Comparison of ENCODE assay signal across 4 cellular contexts in the genomic region with DNA sequence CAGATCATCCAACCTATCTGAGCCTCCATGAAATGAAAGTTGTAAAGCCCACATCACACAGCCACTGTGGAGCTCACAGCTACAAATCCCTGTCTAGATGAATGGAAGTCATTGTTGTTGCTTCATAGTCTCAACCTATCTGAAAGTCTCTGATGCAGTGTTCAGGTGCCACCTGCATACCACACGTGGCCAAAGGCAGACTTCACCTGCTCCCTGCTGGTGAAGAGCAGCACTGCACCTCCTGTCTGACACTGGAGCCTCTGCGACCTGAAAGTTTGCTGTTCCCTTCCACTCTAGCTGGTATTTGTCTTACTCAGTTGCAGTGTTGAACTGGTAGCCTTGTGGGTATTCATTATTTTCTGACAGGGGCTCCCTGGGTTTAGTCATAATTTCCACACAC.
TF ChIP-seq lines count a peak whose summit lies in the region.

No MANE protein-coding gene starts in this region.

TF ChIP-seq in GM12891, 5 proteins besides CTCF, POLR2A, EP300 and RAD21:
- TF ChIP-seq POU2F2 (IDR thresholded peaks at IDR 0.05; ENCODE audit: low read depth, low read length), result 0 out of 2 replicates have a peak, but pooled peaks have one; percentile 39
- TF ChIP-seq PAX5 (IDR thresholded peaks at IDR 0.05; ENCODE audit: insufficient read depth, low read length, severe bottlenecking), result no peak
- no peak for TF ChIP-seq SPI1 (IDR thresholded peaks at IDR 0.05; ENCODE audit: low read depth, low read length)
- TF ChIP-seq POLR2AphosphoS5 (IDR thresholded peaks at IDR 0.05; ENCODE audit: low read depth, low read length), result no peak

TF ChIP-seq in HEK293, 187 proteins besides CTCF, POLR2A, EP300 and RAD21:
- TF ChIP-seq, protein P1, sequence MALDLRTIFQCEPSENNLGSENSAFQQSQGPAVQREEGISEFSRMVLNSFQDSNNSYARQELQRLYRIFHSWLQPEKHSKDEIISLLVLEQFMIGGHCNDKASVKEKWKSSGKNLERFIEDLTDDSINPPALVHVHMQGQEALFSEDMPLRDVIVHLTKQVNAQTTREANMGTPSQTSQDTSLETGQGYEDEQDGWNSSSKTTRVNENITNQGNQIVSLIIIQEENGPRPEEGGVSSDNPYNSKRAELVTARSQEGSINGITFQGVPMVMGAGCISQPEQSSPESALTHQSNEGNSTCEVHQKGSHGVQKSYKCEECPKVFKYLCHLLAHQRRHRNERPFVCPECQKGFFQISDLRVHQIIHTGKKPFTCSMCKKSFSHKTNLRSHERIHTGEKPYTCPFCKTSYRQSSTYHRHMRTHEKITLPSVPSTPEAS (tag by site-specific recombination; IDR thresholded peaks at IDR 0.05), result no peak
- TF ChIP-seq ZNF654 (tag by site-specific recombination; IDR thresholded peaks at IDR 0.05; ENCODE audit: low read depth), result peak; percentile 28
- no peak for TF ChIP-seq GLI4 (tag by site-specific recombination; IDR thresholded peaks at IDR 0.05)
- no peak for TF ChIP-seq PRDM1 (tag by site-specific recombination; IDR thresholded peaks at IDR 0.05)
- TF ChIP-seq ZNF510 (tag by site-specific recombination; IDR thresholded peaks at IDR 0.05; ENCODE audit: insufficient replicate concordance), result no peak
- 0 out of 2 replicates have a peak, but pooled peaks have one; percentile 7 for TF ChIP-seq ZNF555 (tag by site-specific recombination; conservative IDR thresholded peaks at IDR 0.05)
- TF ChIP-seq, protein P2, sequence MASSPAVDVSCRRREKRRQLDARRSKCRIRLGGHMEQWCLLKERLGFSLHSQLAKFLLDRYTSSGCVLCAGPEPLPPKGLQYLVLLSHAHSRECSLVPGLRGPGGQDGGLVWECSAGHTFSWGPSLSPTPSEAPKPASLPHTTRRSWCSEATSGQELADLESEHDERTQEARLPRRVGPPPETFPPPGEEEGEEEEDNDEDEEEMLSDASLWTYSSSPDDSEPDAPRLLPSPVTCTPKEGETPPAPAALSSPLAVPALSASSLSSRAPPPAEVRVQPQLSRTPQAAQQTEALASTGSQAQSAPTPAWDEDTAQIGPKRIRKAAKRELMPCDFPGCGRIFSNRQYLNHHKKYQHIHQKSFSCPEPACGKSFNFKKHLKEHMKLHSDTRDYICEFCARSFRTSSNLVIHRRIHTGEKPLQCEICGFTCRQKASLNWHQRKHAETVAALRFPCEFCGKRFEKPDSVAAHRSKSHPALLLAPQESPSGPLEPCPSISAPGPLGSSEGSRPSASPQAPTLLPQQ (tag by site-specific recombination; IDR thresholded peaks at IDR 0.05), result no peak

TF ChIP-seq in K562, 482 proteins besides CTCF, POLR2A, EP300 and RAD21:
- TF ChIP-seq CBX3 (IDR thresholded peaks at IDR 0.05; ENCODE audit: borderline replicate concordance in 1 of 2, low read length in 2 of 2), result no peak
- no peak for TF ChIP-seq HEY1 (CRISPR knock-in tag; IDR thresholded peaks at IDR 0.05; ENCODE audit: borderline replicate concordance)
- TF ChIP-seq PPARD (CRISPR knock-in tag; IDR thresholded peaks at IDR 0.05), result no peak
- no peak for TF ChIP-seq GABPB2 (CRISPR knock-in tag; conservative IDR thresholded peaks at IDR 0.05)
- TF ChIP-seq ZNF324 (CRISPR knock-in tag; IDR thresholded peaks at IDR 0.05), result no peak
- TF ChIP-seq MYC (IDR thresholded peaks at IDR 0.05; ENCODE audit: low read depth, low read length), result 0 out of 2 replicates have a peak, but pooled peaks have one; percentile 23
- TF ChIP-seq MYC (CRISPR knock-in tag; IDR thresholded peaks at IDR 0.05; ENCODE audit: borderline replicate concordance, low read depth), result no peak
- TF ChIP-seq ZKSCAN8 (CRISPR knock-in tag; IDR thresholded peaks at IDR 0.05), result 0 out of 2 replicates have a peak, but pooled peaks have one; percentile 29
- TF ChIP-seq ZNF561 (CRISPR knock-in tag; conservative IDR thresholded peaks at IDR 0.05), result no peak
- no peak for TF ChIP-seq TCF7L2 (IDR thresholded peaks at IDR 0.05; ENCODE audit: low read depth, low read length)
- TF ChIP-seq, protein P3, sequence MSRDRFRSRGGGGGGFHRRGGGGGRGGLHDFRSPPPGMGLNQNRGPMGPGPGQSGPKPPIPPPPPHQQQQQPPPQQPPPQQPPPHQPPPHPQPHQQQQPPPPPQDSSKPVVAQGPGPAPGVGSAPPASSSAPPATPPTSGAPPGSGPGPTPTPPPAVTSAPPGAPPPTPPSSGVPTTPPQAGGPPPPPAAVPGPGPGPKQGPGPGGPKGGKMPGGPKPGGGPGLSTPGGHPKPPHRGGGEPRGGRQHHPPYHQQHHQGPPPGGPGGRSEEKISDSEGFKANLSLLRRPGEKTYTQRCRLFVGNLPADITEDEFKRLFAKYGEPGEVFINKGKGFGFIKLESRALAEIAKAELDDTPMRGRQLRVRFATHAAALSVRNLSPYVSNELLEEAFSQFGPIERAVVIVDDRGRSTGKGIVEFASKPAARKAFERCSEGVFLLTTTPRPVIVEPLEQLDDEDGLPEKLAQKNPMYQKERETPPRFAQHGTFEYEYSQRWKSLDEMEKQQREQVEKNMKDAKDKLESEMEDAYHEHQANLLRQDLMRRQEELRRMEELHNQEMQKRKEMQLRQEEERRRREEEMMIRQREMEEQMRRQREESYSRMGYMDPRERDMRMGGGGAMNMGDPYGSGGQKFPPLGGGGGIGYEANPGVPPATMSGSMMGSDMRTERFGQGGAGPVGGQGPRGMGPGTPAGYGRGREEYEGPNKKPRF (IDR thresholded peaks at IDR 0.05; ENCODE audit: low read depth, low read length), result no peak
- TF ChIP-seq ZNF24 (IDR thresholded peaks at IDR 0.05), result no peak
- no peak for TF ChIP-seq MAFK (IDR thresholded peaks at IDR 0.05; ENCODE audit: low read length)
- 0 out of 2 replicates have a peak, but pooled peaks have one; percentile 43 for TF ChIP-seq SMC3 (conservative IDR thresholded peaks at IDR 0.05; ENCODE audit: insufficient read depth, low read depth, low read length)
- TF ChIP-seq RFX5 (IDR thresholded peaks at IDR 0.05; ENCODE audit: low read depth, low read length), result no peak
- TF ChIP-seq, protein P4, sequence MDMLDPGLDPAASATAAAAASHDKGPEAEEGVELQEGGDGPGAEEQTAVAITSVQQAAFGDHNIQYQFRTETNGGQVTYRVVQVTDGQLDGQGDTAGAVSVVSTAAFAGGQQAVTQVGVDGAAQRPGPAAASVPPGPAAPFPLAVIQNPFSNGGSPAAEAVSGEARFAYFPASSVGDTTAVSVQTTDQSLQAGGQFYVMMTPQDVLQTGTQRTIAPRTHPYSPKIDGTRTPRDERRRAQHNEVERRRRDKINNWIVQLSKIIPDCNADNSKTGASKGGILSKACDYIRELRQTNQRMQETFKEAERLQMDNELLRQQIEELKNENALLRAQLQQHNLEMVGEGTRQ (CRISPR knock-in tag; IDR thresholded peaks at IDR 0.05), result 0 out of 2 replicates have a peak, but pooled peaks have one; percentile 23
- no peak for TF ChIP-seq EWSR1 (IDR thresholded peaks at IDR 0.05; ENCODE audit: borderline replicate concordance, low read depth, partially characterized antibody)
- TF ChIP-seq, protein P5, sequence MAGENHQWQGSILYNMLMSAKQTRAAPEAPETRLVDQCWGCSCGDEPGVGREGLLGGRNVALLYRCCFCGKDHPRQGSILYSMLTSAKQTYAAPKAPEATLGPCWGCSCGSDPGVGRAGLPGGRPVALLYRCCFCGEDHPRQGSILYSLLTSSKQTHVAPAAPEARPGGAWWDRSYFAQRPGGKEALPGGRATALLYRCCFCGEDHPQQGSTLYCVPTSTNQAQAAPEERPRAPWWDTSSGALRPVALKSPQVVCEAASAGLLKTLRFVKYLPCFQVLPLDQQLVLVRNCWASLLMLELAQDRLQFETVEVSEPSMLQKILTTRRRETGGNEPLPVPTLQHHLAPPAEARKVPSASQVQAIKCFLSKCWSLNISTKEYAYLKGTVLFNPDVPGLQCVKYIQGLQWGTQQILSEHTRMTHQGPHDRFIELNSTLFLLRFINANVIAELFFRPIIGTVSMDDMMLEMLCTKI (IDR thresholded peaks at IDR 0.05; ENCODE audit: partially characterized antibody), result no peak
- TF ChIP-seq POLR2G (IDR thresholded peaks at IDR 0.05; ENCODE audit: low read depth, low read length), result no peak
- TF ChIP-seq MAZ (CRISPR knock-in tag; conservative IDR thresholded peaks at IDR 0.05 in 1 of 2, IDR thresholded peaks at IDR 0.05 in 1 of 2), result no peak

TF ChIP-seq in neural cell, 6 proteins besides CTCF, POLR2A, EP300 and RAD21:
- TF ChIP-seq, protein P6, sequence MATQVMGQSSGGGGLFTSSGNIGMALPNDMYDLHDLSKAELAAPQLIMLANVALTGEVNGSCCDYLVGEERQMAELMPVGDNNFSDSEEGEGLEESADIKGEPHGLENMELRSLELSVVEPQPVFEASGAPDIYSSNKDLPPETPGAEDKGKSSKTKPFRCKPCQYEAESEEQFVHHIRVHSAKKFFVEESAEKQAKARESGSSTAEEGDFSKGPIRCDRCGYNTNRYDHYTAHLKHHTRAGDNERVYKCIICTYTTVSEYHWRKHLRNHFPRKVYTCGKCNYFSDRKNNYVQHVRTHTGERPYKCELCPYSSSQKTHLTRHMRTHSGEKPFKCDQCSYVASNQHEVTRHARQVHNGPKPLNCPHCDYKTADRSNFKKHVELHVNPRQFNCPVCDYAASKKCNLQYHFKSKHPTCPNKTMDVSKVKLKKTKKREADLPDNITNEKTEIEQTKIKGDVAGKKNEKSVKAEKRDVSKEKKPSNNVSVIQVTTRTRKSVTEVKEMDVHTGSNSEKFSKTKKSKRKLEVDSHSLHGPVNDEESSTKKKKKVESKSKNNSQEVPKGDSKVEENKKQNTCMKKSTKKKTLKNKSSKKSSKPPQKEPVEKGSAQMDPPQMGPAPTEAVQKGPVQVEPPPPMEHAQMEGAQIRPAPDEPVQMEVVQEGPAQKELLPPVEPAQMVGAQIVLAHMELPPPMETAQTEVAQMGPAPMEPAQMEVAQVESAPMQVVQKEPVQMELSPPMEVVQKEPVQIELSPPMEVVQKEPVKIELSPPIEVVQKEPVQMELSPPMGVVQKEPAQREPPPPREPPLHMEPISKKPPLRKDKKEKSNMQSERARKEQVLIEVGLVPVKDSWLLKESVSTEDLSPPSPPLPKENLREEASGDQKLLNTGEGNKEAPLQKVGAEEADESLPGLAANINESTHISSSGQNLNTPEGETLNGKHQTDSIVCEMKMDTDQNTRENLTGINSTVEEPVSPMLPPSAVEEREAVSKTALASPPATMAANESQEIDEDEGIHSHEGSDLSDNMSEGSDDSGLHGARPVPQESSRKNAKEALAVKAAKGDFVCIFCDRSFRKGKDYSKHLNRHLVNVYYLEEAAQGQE (IDR thresholded peaks at IDR 0.05; ENCODE audit: borderline replicate concordance), result no peak
- TF ChIP-seq EZH2 (IDR thresholded peaks at IDR 0.05; ENCODE audit: borderline replicate concordance, insufficient read depth, low read length, poor library complexity, severe bottlenecking), result no peak
- TF ChIP-seq POLR2AphosphoS5 (IDR thresholded peaks at IDR 0.05), result no peak
- no peak for TF ChIP-seq MXI1 (conservative IDR thresholded peaks at IDR 0.05; ENCODE audit: poor library complexity, severe bottlenecking)
- peak; percentile 63 for TF ChIP-seq SMC3 (conservative IDR thresholded peaks at IDR 0.05; ENCODE audit: poor library complexity)
- no peak for TF ChIP-seq TAF1 (IDR thresholded peaks at IDR 0.05; ENCODE audit: low read depth)
